In the genomic region with DNA sequence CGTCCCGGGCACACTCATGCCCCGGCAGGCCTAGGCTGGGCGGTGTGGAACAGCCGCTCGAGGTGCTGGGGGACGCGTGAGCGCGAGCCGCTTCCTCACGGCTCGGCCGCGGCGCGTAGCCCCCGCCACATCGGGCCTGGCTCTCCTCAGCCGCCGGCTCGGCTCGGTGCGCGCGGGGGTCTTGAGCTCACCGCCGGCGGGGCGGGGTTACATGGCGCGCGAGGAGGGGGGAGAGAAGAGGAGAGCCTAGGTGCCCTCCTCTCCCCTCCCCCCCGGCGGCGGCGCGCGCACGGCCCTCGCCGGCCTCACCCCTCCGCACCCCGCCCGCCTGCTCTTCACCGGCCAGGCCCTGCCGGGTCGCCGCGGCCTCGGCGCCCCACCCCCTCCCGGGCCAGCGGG, we compare ENCODE assay signal across 8 cellular contexts.
DNase-seq lines count a peak whose midpoint lies in the region; ATAC-seq lines count a peak whose summit lies in the region.

No MANE protein-coding gene starts in this region.

- H3K9ac ChIP-seq in mucosa of rectum (ENCODE audit: low read depth in 1 of 2, low read length in 2 of 2): peak overlapping the region; percentile 76 to 91

- no peaks in the 10 kb centered on the region for H3K27me3 ChIP-seq in mucosa of rectum (ENCODE audit: control insufficient read depth in 2 of 2, insufficient read depth in 2 of 2, low read length in 2 of 2)

- H3K27ac ChIP-seq in epithelial cell of prostate (peak overlapping the region; percentile 89), mucosa of rectum (ENCODE audit: low read depth in 2 of 2, low read length in 2 of 2) (peak overlapping the region; percentile 96 to 97)

- peaks cover 5 to 15% of the 10 kb centered on the region in 2 donors for H3K4me1 ChIP-seq in mucosa of rectum (ENCODE audit: control insufficient read depth in 2 of 2, insufficient read depth in 2 of 2, low read length in 2 of 2)

- peak overlapping the region; percentile 83 to 86 for H3K4me3 ChIP-seq in mucosa of rectum (ENCODE audit: low read length in 2 of 2)

- peak; percentile 78 for DNase-seq in AG20443 (ENCODE audit: low spot score)
- peak; percentile 91 for DNase-seq in NCI-H774 (lab: John Stamatoyannopoulos, UW)
- peak; percentile 87 for DNase-seq in activated CD8-positive, alpha-beta memory T cell treated with anti-CD3 and anti-CD28 coated beads, Interleukin-2, amount 50 U/mL, for 48 hours
- DNase-seq in epithelial cell of prostate (ENCODE audit: low read depth, low spot score): no peak
- DNase-seq in stimulated activated CD8-positive, alpha-beta memory T cell treated with anti-CD3 and anti-CD28 coated beads, Interleukin-7, amount 100 ng/mL, for 1 hour (ENCODE audit: low read depth in 2 of 2): peak; percentile 55 to 68

- H3K9me3 ChIP-seq in mucosa of rectum (ENCODE audit: control insufficient read depth in 2 of 2, low read length in 2 of 2): no peaks in the 10 kb centered on the region

- ATAC-seq in GM19023 (IDR thresholded peaks at IDR 0.05; ENCODE audit: unreplicated experiment) (peak; percentile 51), HG03196 (IDR thresholded peaks at IDR 0.05; ENCODE audit: unreplicated experiment) (peak; percentile 38)

- H3K36me3 ChIP-seq in mucosa of rectum (ENCODE audit: control insufficient read depth in 2 of 2, insufficient read depth in 2 of 2, low read length in 2 of 2): peaks cover 0 to 3% of the 10 kb centered on the region in 2 donors
